Comparison of ENCODE assay signal across 30 cellular contexts in the genomic region with DNA sequence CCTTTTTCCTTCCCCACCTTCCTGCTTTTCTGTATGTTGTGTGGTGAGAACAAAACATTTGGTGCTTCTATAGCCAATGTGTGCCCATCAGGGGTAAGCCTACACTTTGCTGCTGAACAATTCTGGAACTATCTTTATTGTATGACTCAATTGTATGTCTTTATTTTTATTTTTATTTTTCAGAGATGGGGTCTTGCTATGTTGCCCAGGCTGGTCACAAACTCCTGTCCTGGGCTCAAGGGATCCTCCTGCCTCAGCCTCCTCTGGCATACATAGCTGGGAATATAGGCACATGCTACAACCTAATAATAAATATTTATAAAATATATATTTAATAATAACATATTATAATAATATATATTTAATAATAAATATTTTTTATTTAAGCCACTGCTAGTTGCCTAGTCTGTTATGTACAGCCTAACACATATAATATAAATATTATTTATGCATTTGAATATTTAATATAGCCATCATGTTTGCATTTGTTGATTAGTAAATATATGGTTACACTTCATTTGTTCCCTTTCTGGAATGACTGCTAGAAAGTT.
"Had no signal": no experiment of that assay in that cellular context is flagged by ENCODE, and none has a peak within 500 bp of the region (broad histone marks: within the 10 kb centered on the region; RNA-seq: fewer than 3 reads in every experiment).

No MANE protein-coding gene starts in this region.

- H3K4me1 ChIP-seq: pancreas, prostate gland, testis, tibial artery, upper lobe of right lung, uterus had no signal

- H3K27me3 Mint-ChIP-seq: naive thymus-derived CD8-positive, alpha-beta T cell; natural killer cell treated with Interleukin-12 subunit alpha and Interleukin-12 subunit beta and Interleukin-15 and Interleukin-18, amount 100 ng/mL, for 72 hours; stimulated activated memory B cell treated with anti-CD40 and anti-IgM and Interleukin-4, amounts not matched to agents 10 μg/mL and 1 μg/mL and 100 μg/mL, for 72 hours; stimulated activated naive CD8-positive, alpha-beta T cell treated with anti-CD3 and anti-CD28 coated beads, Interleukin-15, amount 100 ng/mL, for 72 hours; type B pancreatic cell had no signal

- H3K27me3 ChIP-seq: neutrophil, pancreas, spleen, suprapubic skin, testis, tibial artery, transverse colon, upper lobe of right lung, uterus had no signal

- H3K36me3 Mint-ChIP-seq: natural killer cell treated with Interleukin-12 subunit alpha and Interleukin-12 subunit beta and Interleukin-15 and Interleukin-18, amount 100 ng/mL, for 72 hours; stimulated activated memory B cell treated with anti-CD40 and anti-IgM and Interleukin-4, amounts not matched to agents 10 μg/mL and 1 μg/mL and 100 μg/mL, for 72 hours; type B pancreatic cell had no signal

- ATAC-seq: naive thymus-derived CD8-positive, alpha-beta T cell; natural killer cell treated with Interleukin-12 subunit alpha and Interleukin-12 subunit beta and Interleukin-15 and Interleukin-18, amount 100 ng/mL, for 72 hours; pancreas; right cardiac atrium; sciatic nerve; stimulated activated naive CD8-positive, alpha-beta T cell treated with anti-CD3 and anti-CD28 coated beads, Interleukin-15, amount 100 ng/mL, for 72 hours; stimulated activated naive CD8-positive, alpha-beta T cell treated with anti-CD3 and anti-CD28 coated beads, Interleukin-15, Interleukin-2, amounts not matched to agents 100 U/mL and 50 U/mL, for 24 hours had no signal

- H3K9me3 Mint-ChIP-seq: naive thymus-derived CD8-positive, alpha-beta T cell; natural killer cell treated with Interleukin-12 subunit alpha and Interleukin-12 subunit beta and Interleukin-15 and Interleukin-18, amount 100 ng/mL, for 72 hours; nephron progenitor cell; neural crest cell; stimulated activated memory B cell treated with anti-CD40 and anti-IgM and Interleukin-4, amounts not matched to agents 10 μg/mL and 1 μg/mL and 100 μg/mL, for 72 hours; stimulated activated naive CD8-positive, alpha-beta T cell treated with anti-CD3 and anti-CD28 coated beads, Interleukin-15, amount 100 ng/mL, for 72 hours; type B pancreatic cell had no signal

- DNase-seq: naive thymus-derived CD8-positive, alpha-beta T cell; nephron progenitor cell; nucleus accumbens; pancreas; right cardiac atrium; spleen; stimulated activated CD4-positive, alpha-beta T cell treated with anti-CD3 and anti-CD28 coated beads, Interleukin-12 subunit alpha, Interleukin-12 subunit beta, amount 100 ng/mL, for 4 hours; stimulated activated CD4-positive, alpha-beta T cell treated with anti-CD3 and anti-CD28 coated beads, Interleukin-1b, Interleukin-23, amount 100 ng/mL, for 48 hours; stimulated activated CD4-positive, alpha-beta T cell treated with anti-CD3 and anti-CD28 coated beads, Interleukin-4, amount 100 ng/mL, for 1 hour; stimulated activated CD4-positive, alpha-beta T cell treated with anti-CD3 and anti-CD28 coated beads, Interleukin-4, amount 100 ng/mL, for 4 hours; stimulated activated CD8-positive, alpha-beta memory T cell treated with anti-CD3 and anti-CD28 coated beads, Interleukin-4, amount 100 ng/mL, for 48 hours; stimulated activated naive CD4-positive, alpha-beta T cell; stimulated activated naive CD8-positive, alpha-beta T cell treated with anti-CD3 and anti-CD28 coated beads, Interleukin-15, amount 100 ng/mL, for 72 hours; stimulated activated naive CD8-positive, alpha-beta T cell treated with anti-CD3 and anti-CD28 coated beads, Interleukin-15, Interleukin-2, amounts not matched to agents 100 U/mL and 50 U/mL, for 24 hours; substantia nigra; testis; tibial artery; transverse colon; upper lobe of right lung; uterus had no signal

- H3K9me3 ChIP-seq: neutrophil, pancreas, prostate gland, spleen, suprapubic skin, testis, tibial artery, transverse colon, upper lobe of right lung, uterus had no signal

- H3K4me2 ChIP-seq: smooth muscle cell had no signal

- H3K4me3 ChIP-seq: pancreas, prostate gland, skin epidermis, smooth muscle cell, spleen, suprapubic skin, testis, tibial artery, transverse colon, upper lobe of right lung, uterus had no signal

- H3K36me3 ChIP-seq: neutrophil, pancreas, prostate gland, spleen, suprapubic skin, tibial artery, transverse colon, upper lobe of right lung, uterus had no signal

- H3K4me3 Mint-ChIP-seq: naive thymus-derived CD8-positive, alpha-beta T cell; natural killer cell treated with Interleukin-12 subunit alpha and Interleukin-12 subunit beta and Interleukin-15 and Interleukin-18, amount 100 ng/mL, for 72 hours; nephron progenitor cell; neural crest cell; stimulated activated memory B cell treated with anti-CD40 and anti-IgM and Interleukin-4, amounts not matched to agents 10 μg/mL and 1 μg/mL and 100 μg/mL, for 72 hours; stimulated activated naive CD8-positive, alpha-beta T cell treated with anti-CD3 and anti-CD28 coated beads, Interleukin-15, amount 100 ng/mL, for 72 hours; type B pancreatic cell had no signal

- H3K27ac Mint-ChIP-seq: nephron progenitor cell; stimulated activated memory B cell treated with anti-CD40 and anti-IgM and Interleukin-4, amounts not matched to agents 10 μg/mL and 1 μg/mL and 100 μg/mL, for 72 hours; stimulated activated naive CD8-positive, alpha-beta T cell treated with anti-CD3 and anti-CD28 coated beads, Interleukin-15, amount 100 ng/mL, for 72 hours; type B pancreatic cell had no signal

- H3K4me1 Mint-ChIP-seq: nephron progenitor cell, neural crest cell had no signal

- H3K27ac ChIP-seq: neutrophil, pancreas, prostate gland, skin epidermis, spleen, suprapubic skin, testis, tibial artery, transverse colon, upper lobe of right lung, uterus had no signal
